In genomic region chr7:46533946-46534345, GRCh38 we compare ENCODE assay signal across 15 cellular contexts.
DNase-seq lines count a peak whose midpoint lies in the region; ATAC-seq and TF ChIP-seq lines count a peak whose summit lies in the region.
"Had no signal": no experiment of that assay in that cellular context is flagged by ENCODE, and none has a peak within 500 bp of the region (broad histone marks: within the 10 kb centered on the region; RNA-seq: fewer than 3 reads in every experiment).

No MANE protein-coding gene starts in this region.

- no peaks in the 10 kb centered on the region for H3K27me3 ChIP-seq in esophagus muscularis mucosa
- H3K27me3 ChIP-seq in osteoblast (ENCODE audit: insufficient read depth, low read length), result no peaks in the 10 kb centered on the region
- H3K27me3 ChIP-seq in tibial artery, result no peaks in the 10 kb centered on the region
- H3K27me3 ChIP-seq: BLaER1 treated with 17β-estradiol and CSF1 and Interleukin-3, amounts not matched to agents 10 nM and 100 nM had no signal

- no peak for TF ChIP-seq POLR2A in esophagus muscularis mucosa (IDR thresholded peaks at IDR 0.05; ENCODE audit: low read depth)

- no peaks in the 10 kb centered on the region for H4K20me1 ChIP-seq in osteoblast (ENCODE audit: insufficient read depth, low read length)
- H4K20me1 ChIP-seq: BLaER1 treated with 17β-estradiol and CSF1 and Interleukin-3, amounts not matched to agents 10 nM and 100 nM had no signal

- H3K27ac ChIP-seq in esophagus muscularis mucosa (replicated peaks in 1 of 4), result peak overlapping the region in 3 of 4 donors; percentile 13 to 55 (median 42)
- H3K27ac ChIP-seq in osteoblast (ENCODE audit: low read depth, low read length), result peak overlapping the region; percentile 99
- H3K27ac ChIP-seq in tibial artery, result peak overlapping the region; percentile 26 to 32
- H3K27ac ChIP-seq: BLaER1 treated with 17β-estradiol and CSF1 and Interleukin-3, amounts not matched to agents 10 nM and 100 nM had no signal

- H3K4me3 ChIP-seq in esophagus muscularis mucosa (no peak overlapping the region), osteoblast (ENCODE audit: insufficient read depth, low read length) (no peak overlapping the region), tibial artery (no peak overlapping the region)
- H3K4me3 ChIP-seq: BLaER1 treated with 17β-estradiol and CSF1 and Interleukin-3, amounts not matched to agents 10 nM and 100 nM had no signal

- no peaks in the 10 kb centered on the region for H3K4me1 Mint-ChIP-seq in Calu3 (ENCODE audit: low read depth, unreplicated experiment)

- intact Hi-C loops in esophagus muscularis mucosa (cut with DNase I), result no loop called here
- intact Hi-C loops in tibial artery (cut with DNase I; ENCODE audit: low total_unique reads), result no loop called here
- intact Hi-C loops in Calu3 (cut with micrococcal nuclease; ENCODE audit: unreplicated experiment), result no loop called here

- H3K4me3 Mint-ChIP-seq in Calu3 (ENCODE audit: low read depth, unreplicated experiment), result no peak overlapping the region
- H3K4me3 Mint-ChIP-seq: CD4-positive, alpha-beta T cell; H9 had no signal

- CTCF ChIA-PET in Calu3 (lab: Charles Lee), result no interaction called here

- H3K4me1 ChIP-seq in esophagus muscularis mucosa (peaks cover 0 to 6% (median 3%) of the 10 kb centered on the region in 4 donors), osteoblast (ENCODE audit: insufficient read depth, low read length) (peaks cover 34% of the 10 kb centered on the region), tibial artery (peaks cover 0 to 41% (median 2%) of the 10 kb centered on the region in 4 donors)
- H3K4me1 ChIP-seq: BLaER1 treated with 17β-estradiol and CSF1 and Interleukin-3, amounts not matched to agents 10 nM and 100 nM had no signal

- H2AFZ ChIP-seq in osteoblast (ENCODE audit: low read length), result no peak overlapping the region

- DNase-seq in NCI-H460 (ENCODE audit: extremely low read depth, low read depth) (peak; percentile 75), esophagus muscularis mucosa (ENCODE audit: extremely low spot score) (peak; percentile 78), osteoblast (ENCODE audit: insufficient read length, low spot score, missing footprints) (no peak), tibial artery (no peak), NCI-H2081 (lab: John Stamatoyannopoulos, UW) (no peak), Calu3 (no peak)
- DNase-seq: ACHN; CD4-positive, alpha-beta T cell; DMS79 treated with DMSO at 0.1 percent for 48 hours; GOT3; H9 had no signal

- H3K9me3 Mint-ChIP-seq in Calu3 (ENCODE audit: low read depth, unreplicated experiment), result peaks cover 12% of the 10 kb centered on the region

- no peaks in the 10 kb centered on the region for H3K79me2 ChIP-seq in osteoblast (ENCODE audit: insufficient read depth, low read length)

- 94% methylated on average over 3 of the region's 3 CpGs for WGBS in esophagus muscularis mucosa

- H3K27me3 Mint-ChIP-seq in Calu3 (ENCODE audit: unreplicated experiment), result no peaks in the 10 kb centered on the region
- H3K27me3 Mint-ChIP-seq: CD4-positive, alpha-beta T cell had no signal

- no peaks in the 10 kb centered on the region for H3K36me3 Mint-ChIP-seq in Calu3 (ENCODE audit: insufficient read depth, unreplicated experiment)

- H3K9me3 ChIP-seq in esophagus muscularis mucosa (peaks cover 0 to 6% (median 3%) of the 10 kb centered on the region in 4 donors), osteoblast (ENCODE audit: low read depth, low read length) (no peaks in the 10 kb centered on the region), tibial artery (no peaks in the 10 kb centered on the region)

- H3K4me2 ChIP-seq in osteoblast (ENCODE audit: insufficient read depth, low read length), result no peak overlapping the region
- H3K4me2 ChIP-seq: BLaER1 treated with 17β-estradiol and CSF1 and Interleukin-3, amounts not matched to agents 10 nM and 100 nM had no signal

- no peak overlapping the region for H3K27ac Mint-ChIP-seq in Calu3 (ENCODE audit: unreplicated experiment)
- H3K27ac Mint-ChIP-seq: CD4-positive, alpha-beta T cell had no signal

- H3K36me3 ChIP-seq in esophagus muscularis mucosa (no peaks in the 10 kb centered on the region), osteoblast (ENCODE audit: insufficient read depth, low read length) (no peaks in the 10 kb centered on the region), tibial artery (no peaks in the 10 kb centered on the region)
- H3K36me3 ChIP-seq: BLaER1 treated with 17β-estradiol and CSF1 and Interleukin-3, amounts not matched to agents 10 nM and 100 nM had no signal

- BruUV-seq in Calu3 (replicated peaks; lab: Mats Ljungman, UMichigan), result no TSS peak

- TF ChIP-seq CTCF in esophagus muscularis mucosa (IDR thresholded peaks at IDR 0.05) (no peak), osteoblast (IDR thresholded peaks at IDR 0.05; ENCODE audit: extremely low read depth, low read depth, low read length) (no peak), tibial artery (IDR thresholded peaks at IDR 0.05) (no peak), Calu3 (IDR thresholded peaks at IDR 0.05; ENCODE audit: unreplicated experiment) (no peak)

- ATAC-seq in GM18907 (IDR thresholded peaks at IDR 0.05; ENCODE audit: unreplicated experiment) (no peak), GM18498 (IDR thresholded peaks at IDR 0.05; ENCODE audit: unreplicated experiment) (no peak)
- ATAC-seq: HepG2 had no signal

- no peak for TF ChIP-seq EP300 in esophagus muscularis mucosa (IDR thresholded peaks at IDR 0.05)

Comparison
In these comparisons a context has a peak if more than half of its experiments do, and no peak if none do; other contexts are left out.
1. DNase-seq: peak in NCI-H460 (single experiment) and esophagus muscularis mucosa (single experiment); none in osteoblast (single experiment), tibial artery (0 of 2), NCI-H2081 (0 of 2) and Calu3 (single experiment).
2. H3K27ac ChIP-seq: peak in every context shown above with its lines; median percentile 99 in osteoblast; 42 in esophagus muscularis mucosa; 29 in tibial artery.